8 cellular contexts compared by ENCODE assay signal in genomic region chr1:160400284-160400645, GRCh38. TPM values are rescaled to one million over a fixed set of nuclear protein-coding genes. Genes with fewer than 3 reads are reported as not detected.
DNase-seq lines count a peak whose midpoint lies in the region; ATAC-seq and TF ChIP-seq lines count a peak whose summit lies in the region.

VANGL2 (plus strand) TSS chr1:160400564; CDS start chr1:160415838, 15,274 bp downstream.

- intact Hi-C loops in ascending aorta (cut with DNase I) = no loop called here

- H3K27me3 ChIP-seq in OCI-LY3 (ENCODE audit: low read depth, low read length) = peaks cover 40% of the 10 kb centered on the region
- peaks cover 4% of the 10 kb centered on the region for H3K27me3 ChIP-seq in ascending aorta

- H3K79me2 ChIP-seq in OCI-LY3 (ENCODE audit: low read length) = no peaks in the 10 kb centered on the region

- TF ChIP-seq CTCF in OCI-LY3 (IDR thresholded peaks at IDR 0.05; ENCODE audit: low read depth, low read length) (no peak), ascending aorta (IDR thresholded peaks at IDR 0.05) (no peak)

- peak within 1 kb of the TSS; percentile 91 for H2AFZ ChIP-seq in OCI-LY3 (ENCODE audit: low read depth, low read length)

- H3K9me3 ChIP-seq in OCI-LY3 (ENCODE audit: insufficient read depth, low read length) = no peaks in the 10 kb centered on the region
- H3K9me3 ChIP-seq in ascending aorta = no peaks in the 10 kb centered on the region

- peak within 1 kb of the TSS; percentile 77 for H3K4me2 ChIP-seq in OCI-LY3 (ENCODE audit: low read length)

- H4K20me1 ChIP-seq in OCI-LY3 (ENCODE audit: insufficient read depth, low read length) = no peaks in the 10 kb centered on the region

- H3K4me3 ChIP-seq in OCI-LY3 (ENCODE audit: low read length) = peak within 1 kb of the TSS; percentile 78
- H3K4me3 ChIP-seq in ascending aorta = peak within 1 kb of the TSS; percentile 52 to 72

- ATAC-seq in GM18907 (IDR thresholded peaks at IDR 0.05; ENCODE audit: unreplicated experiment) = peak; percentile 46
- no peak for ATAC-seq in HG03139 (IDR thresholded peaks at IDR 0.05; ENCODE audit: unreplicated experiment)
- no peak for ATAC-seq in HG03439 (IDR thresholded peaks at IDR 0.05; ENCODE audit: unreplicated experiment)

- H3K36me3 ChIP-seq in OCI-LY3 (replicated peaks; ENCODE audit: low read depth, low read length) (no peaks in the 10 kb centered on the region), ascending aorta (no peaks in the 10 kb centered on the region)

- no peak within 1 kb of the TSS for H3K27ac ChIP-seq in OCI-LY3 (ENCODE audit: low read length)
- H3K27ac ChIP-seq in ascending aorta = no peak within 1 kb of the TSS

- H3K4me1 ChIP-seq in OCI-LY3 (ENCODE audit: low read length) (peaks cover 5% of the 10 kb centered on the region; the same call in 1 of the 2 replicates), ascending aorta (peaks cover 5 to 7% of the 10 kb centered on the region in 2 donors)

- DNase-seq in 8988T (peak; percentile 88), ascending aorta (ENCODE audit: low spot score in 2 of 2) (peak in 1 of 2 donors; percentile 70), hippocampal formation (lab: John Stamatoyannopoulos, UW) (peak; percentile 70 to 78), putamen (ENCODE audit: low spot score) (peak; percentile 75)

- peak within 1 kb of the TSS; percentile 74 for H3K9ac ChIP-seq in OCI-LY3 (ENCODE audit: low read length)

RNA-seq across cellular contexts. Expression of gene VANGL2, which starts in this region (rescaled TPM):
- 0.96 TPM for total RNA-seq in ascending aorta
